Comparison of ENCODE assay signal across 14 cellular contexts in genomic region chr20:5592165-5592564, GRCh38. TPM values are rescaled to one million over a fixed set of nuclear protein-coding genes. Genes with fewer than 3 reads are reported as not detected.
A peak's percentile ranks its signal among the peaks of the same experiment; 100 is the strongest.
DNase-seq lines count a peak whose midpoint lies in the region; ATAC-seq and TF ChIP-seq lines count a peak whose summit lies in the region.
"Had no signal": no experiment of that assay in that cellular context is flagged by ENCODE, and none has a peak within 500 bp of the region (broad histone marks: within the 10 kb centered on the region; RNA-seq: fewer than 3 reads in every experiment).

No MANE protein-coding gene starts in this region.

- peaks cover 88% of the 10 kb centered on the region for H3K4me1 Mint-ChIP-seq in activated T-cell treated with anti-CD3 and anti-CD28 coated beads, Interleukin-2, amount 50 U/mL, for 72 hours (ENCODE audit: low read depth)
- H3K4me1 Mint-ChIP-seq in activated naive CD8-positive, alpha-beta T cell treated with anti-CD3 and anti-CD28 coated beads, Interleukin-2, amount 50 U/mL, for 24 hours, result peaks cover 68% of the 10 kb centered on the region
- H3K4me1 Mint-ChIP-seq in stimulated activated memory B cell treated with anti-CD40 and anti-IgM and Interleukin-4, amounts not matched to agents 10 μg/mL and 1 μg/mL and 100 μg/mL, for 72 hours, result peaks cover 73% of the 10 kb centered on the region

- no peaks in the 10 kb centered on the region for H3K9me2 ChIP-seq in OCI-LY7 (ENCODE audit: insufficient read depth, low read length)

- POLR2A ChIA-PET in OCI-LY7 (lab: Charles Lee), result interaction anchor here (0.6 to 5.9 kb wide), 13 partner anchors 8 to 228 kb away, joined by 3 to 76 read pairs (median 5); no protein-coding TSS in a partner anchor

- peaks cover 99% of the 10 kb centered on the region for H3K4me1 ChIP-seq in OCI-LY7 (ENCODE audit: insufficient read depth, low read length, poor library complexity, severe bottlenecking)

- peak in 1 of 2 donors; percentile 15 for ATAC-seq in activated T-cell treated with anti-CD3 and anti-CD28 coated beads, Interleukin-2, amount 50 U/mL, for 72 hours (replicated peaks in 1 of 2)
- peak; percentile 47 for ATAC-seq in activated naive CD8-positive, alpha-beta T cell treated with anti-CD3 and anti-CD28 coated beads, Interleukin-2, amount 50 U/mL, for 24 hours
- ATAC-seq in stimulated activated memory B cell treated with anti-CD40 and anti-IgM and Interleukin-4, amounts not matched to agents 10 μg/mL and 1 μg/mL and 100 μg/mL, for 72 hours, result no peak
- ATAC-seq: heart right ventricle had no signal

- H3K79me2 ChIP-seq in OCI-LY7 (ENCODE audit: insufficient read depth, low read depth, low read length), result peaks cover 95% of the 10 kb centered on the region

- no peak for DNase-seq in activated T-cell treated with anti-CD3 and anti-CD28 coated beads, Interleukin-2, amount 50 U/mL, for 72 hours
- DNase-seq in activated T-cell treated with anti-CD3 and anti-CD28 coated beads for 4 hours (no peak), OCI-LY7 (ENCODE audit: low spot score) (no peak), GOT3 (lab: John Stamatoyannopoulos, UW) (no peak), iPS-NIHi11 (ENCODE audit: low spot score) (no peak), NCI-H526 (lab: John Stamatoyannopoulos, UW) (no peak)
- DNase-seq in activated naive CD8-positive, alpha-beta T cell treated with anti-CD3 and anti-CD28 coated beads, Interleukin-2, amount 50 U/mL, for 24 hours, result no peak
- DNase-seq: amygdala, COR-L47, EL, heart right ventricle, kidney, NCI-H187 had no signal

- H3K27ac Mint-ChIP-seq in activated T-cell treated with anti-CD3 and anti-CD28 coated beads, Interleukin-2, amount 50 U/mL, for 72 hours, result peak overlapping the region; percentile 88
- H3K27ac Mint-ChIP-seq in activated naive CD8-positive, alpha-beta T cell treated with anti-CD3 and anti-CD28 coated beads, Interleukin-2, amount 50 U/mL, for 24 hours, result peak overlapping the region; percentile 59
- peak overlapping the region; percentile 94 for H3K27ac Mint-ChIP-seq in stimulated activated memory B cell treated with anti-CD40 and anti-IgM and Interleukin-4, amounts not matched to agents 10 μg/mL and 1 μg/mL and 100 μg/mL, for 72 hours

- no peak overlapping the region for H2AFZ ChIP-seq in OCI-LY7 (ENCODE audit: low read length)

- H3K27ac ChIP-seq in OCI-LY7 (ENCODE audit: low read depth, low read length, poor library complexity, severe bottlenecking), result peak overlapping the region; percentile 97

- H3K27me3 Mint-ChIP-seq in activated T-cell treated with anti-CD3 and anti-CD28 coated beads, Interleukin-2, amount 50 U/mL, for 72 hours (ENCODE audit: low read depth), result no peaks in the 10 kb centered on the region
- H3K27me3 Mint-ChIP-seq in activated naive CD8-positive, alpha-beta T cell treated with anti-CD3 and anti-CD28 coated beads, Interleukin-2, amount 50 U/mL, for 24 hours, result no peaks in the 10 kb centered on the region
- no peaks in the 10 kb centered on the region for H3K27me3 Mint-ChIP-seq in stimulated activated memory B cell treated with anti-CD40 and anti-IgM and Interleukin-4, amounts not matched to agents 10 μg/mL and 1 μg/mL and 100 μg/mL, for 72 hours

- TF ChIP-seq CTCF in OCI-LY7 (conservative IDR thresholded peaks at IDR 0.05; ENCODE audit: low read length), result no peak

- intact Hi-C loops in OCI-LY7 (cut with micrococcal nuclease; ENCODE audit: unreplicated experiment), result loop anchor here (5.0 kb wide), 2 partner anchors 55 to 80 kb away; no protein-coding TSS in a partner anchor

- peaks cover 93% of the 10 kb centered on the region for H3K36me3 ChIP-seq in OCI-LY7 (ENCODE audit: insufficient read depth, low read length)

- H3K4me3 ChIP-seq in OCI-LY7 (ENCODE audit: low read depth, low read length, poor library complexity, severe bottlenecking), result peak overlapping the region; percentile 52
- H3K4me3 ChIP-seq: heart right ventricle had no signal

- no peaks in the 10 kb centered on the region for H3K9me3 Mint-ChIP-seq in activated T-cell treated with anti-CD3 and anti-CD28 coated beads, Interleukin-2, amount 50 U/mL, for 72 hours
- H3K9me3 Mint-ChIP-seq in activated naive CD8-positive, alpha-beta T cell treated with anti-CD3 and anti-CD28 coated beads, Interleukin-2, amount 50 U/mL, for 24 hours, result no peaks in the 10 kb centered on the region
- no peaks in the 10 kb centered on the region for H3K9me3 Mint-ChIP-seq in stimulated activated memory B cell treated with anti-CD40 and anti-IgM and Interleukin-4, amounts not matched to agents 10 μg/mL and 1 μg/mL and 100 μg/mL, for 72 hours

- H3K4me2 ChIP-seq in OCI-LY7 (ENCODE audit: low read length), result peak overlapping the region; percentile 72

- H3K36me3 Mint-ChIP-seq in activated T-cell treated with anti-CD3 and anti-CD28 coated beads, Interleukin-2, amount 50 U/mL, for 72 hours (ENCODE audit: insufficient read depth in 2 of 2), result peaks cover 3 to 12% of the 10 kb centered on the region in 2 donors
- H3K36me3 Mint-ChIP-seq in activated naive CD8-positive, alpha-beta T cell treated with anti-CD3 and anti-CD28 coated beads, Interleukin-2, amount 50 U/mL, for 24 hours (ENCODE audit: low read depth), result peaks cover 49% of the 10 kb centered on the region
- peaks cover 29% of the 10 kb centered on the region for H3K36me3 Mint-ChIP-seq in stimulated activated memory B cell treated with anti-CD40 and anti-IgM and Interleukin-4, amounts not matched to agents 10 μg/mL and 1 μg/mL and 100 μg/mL, for 72 hours

- CTCF ChIA-PET in OCI-LY7 (lab: Charles Lee; ENCODE audit: unreplicated experiment), result interaction anchor here (3.8 kb wide), 1 partner anchor 16 kb away, joined by 20 read pairs; no protein-coding TSS in a partner anchor

- H4K20me1 ChIP-seq in OCI-LY7 (ENCODE audit: insufficient read depth, low read length), result no peaks in the 10 kb centered on the region

- H3K4me3 Mint-ChIP-seq in activated T-cell treated with anti-CD3 and anti-CD28 coated beads, Interleukin-2, amount 50 U/mL, for 72 hours, result peak overlapping the region; percentile 67 to 81
- no peak overlapping the region for H3K4me3 Mint-ChIP-seq in activated naive CD8-positive, alpha-beta T cell treated with anti-CD3 and anti-CD28 coated beads, Interleukin-2, amount 50 U/mL, for 24 hours
- peak overlapping the region; percentile 29 for H3K4me3 Mint-ChIP-seq in stimulated activated memory B cell treated with anti-CD40 and anti-IgM and Interleukin-4, amounts not matched to agents 10 μg/mL and 1 μg/mL and 100 μg/mL, for 72 hours

- BruUV-seq in OCI-LY7 (replicated peaks; lab: Mats Ljungman, UMichigan), result no TSS peak

- 0 out of 2 replicates have a peak, but pooled peaks cover 3% of the 10 kb centered on the region for H3K9me3 ChIP-seq in OCI-LY7 (ENCODE audit: low read length)
- H3K9me3 ChIP-seq: heart right ventricle had no signal

RNA-seq across cellular contexts. Expression of gene GPCPD1, which starts 18.6 kb away (rescaled TPM):
- total RNA-seq in activated T-cell treated with anti-CD3 and anti-CD28 coated beads, Interleukin-2, amount 50 U/mL, for 72 hours, result 10 to 100 TPM; 39.1 to 46.0 TPM
- total RNA-seq in OCI-LY7 (2014; rRNA removed; shearing (Covaris generic)), result 36.6 and 50.8 TPM in 2 replicates
- total RNA-seq in OCI-LY7 (2022), result 90.7 and 101 TPM in 2 replicates
